Comparison of ENCODE assay signal across 13 cellular contexts in the genomic region with DNA sequence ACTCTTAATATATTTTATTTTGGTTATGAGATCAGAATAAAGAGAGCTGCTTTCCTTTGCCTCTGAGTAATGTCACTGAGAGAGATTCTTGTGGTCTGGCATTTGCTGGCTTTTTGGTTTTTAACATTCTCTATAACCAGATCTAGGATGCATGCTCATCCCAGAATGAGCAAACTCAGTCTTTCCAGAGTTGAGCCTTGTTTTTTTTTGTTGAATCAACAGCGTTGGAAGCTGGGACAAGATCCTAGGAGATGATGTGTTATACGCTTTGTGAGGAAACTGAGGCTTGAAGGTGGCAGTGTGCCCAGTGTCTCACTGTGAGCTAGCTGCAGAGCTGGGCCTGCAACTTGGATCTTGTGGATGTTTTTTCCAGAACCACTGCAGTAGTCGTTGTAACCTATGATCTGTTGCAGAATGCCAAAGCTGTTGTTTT. TPM values are rescaled to one million over a fixed set of nuclear protein-coding genes. Genes with fewer than 3 reads are reported as not detected.
DNase-seq lines count a peak whose midpoint lies in the region; ATAC-seq and TF ChIP-seq lines count a peak whose summit lies in the region.
"Had no signal": no experiment of that assay in that cellular context is flagged by ENCODE, and none has a peak within 500 bp of the region (broad histone marks: within the 10 kb centered on the region; RNA-seq: fewer than 3 reads in every experiment).

No MANE protein-coding gene starts in this region.

- H3K4me3 Mint-ChIP-seq in GM23338: no peak overlapping the region
- H3K4me3 Mint-ChIP-seq in progenitor cell of endocrine pancreas (ENCODE audit: low read depth): no peak overlapping the region

- no peaks in the 10 kb centered on the region for H3K9me3 Mint-ChIP-seq in GM23338
- no peaks in the 10 kb centered on the region for H3K9me3 Mint-ChIP-seq in progenitor cell of endocrine pancreas (ENCODE audit: low read depth)

- no peaks in the 10 kb centered on the region for H3K36me3 Mint-ChIP-seq in GM23338 (ENCODE audit: low read depth)
- H3K36me3 Mint-ChIP-seq in progenitor cell of endocrine pancreas (ENCODE audit: insufficient read depth): no peaks in the 10 kb centered on the region
- H3K36me3 Mint-ChIP-seq: brain had no signal

- no peak overlapping the region for H3K27ac ChIP-seq in GM23338 (ENCODE audit: low read depth)
- H3K27ac ChIP-seq in VCaP: peak overlapping the region; percentile 70
- peak overlapping the region; percentile 79 for H3K27ac ChIP-seq in skeletal muscle tissue (ENCODE audit: low read depth, low read length)
- H3K27ac ChIP-seq: neutrophil, SK-N-MC had no signal

- H3K27me3 ChIP-seq in GM23338 (ENCODE audit: insufficient read depth) (no peaks in the 10 kb centered on the region), skeletal muscle tissue (ENCODE audit: control insufficient read depth in 3 of 3, insufficient read depth in 3 of 3, low read length in 3 of 3) (no peaks in the 10 kb centered on the region)
- H3K27me3 ChIP-seq: neutrophil had no signal

- H3K9me2 ChIP-seq in GM23338 (ENCODE audit: insufficient read depth): no peaks in the 10 kb centered on the region

- H3K36me3 ChIP-seq in GM23338 (ENCODE audit: insufficient read depth) (no peaks in the 10 kb centered on the region), skeletal muscle tissue (ENCODE audit: control insufficient read depth in 3 of 3, insufficient read depth in 3 of 3, low read length in 3 of 3) (no peaks in the 10 kb centered on the region)
- H3K36me3 ChIP-seq: neutrophil had no signal

- peaks cover 99% of the 10 kb centered on the region for H3K79me2 ChIP-seq in GM23338 (replicated peaks; ENCODE audit: insufficient read depth)

- no peak for ATAC-seq in GM23338
- ATAC-seq: HCT116 had no signal

- DNase-seq in GM23338 (ENCODE audit: low spot score): no peak
- DNase-seq in fibroblast of villous mesenchyme (ENCODE audit: low read depth): peak; percentile 76
- no peak for DNase-seq in progenitor cell of endocrine pancreas (ENCODE audit: low spot score, unreplicated experiment)
- no peak for DNase-seq in GM19238 (ENCODE audit: insufficient read length, low spot score)
- DNase-seq in mucosa of gallbladder (ENCODE audit: low spot score): no peak
- no peak for DNase-seq in NCI-H2107 treated with DMSO at 0.1 percent for 48 hours (lab: John Stamatoyannopoulos, UW; ENCODE audit: unreplicated experiment)
- DNase-seq: NCI-H2081 treated with DMSO at 0.1 percent for 48 hours had no signal

- H3K4me2 ChIP-seq in GM23338: peak overlapping the region; percentile 40; the same call in 1 of the 2 replicates

- no peak overlapping the region for H3K4me3 ChIP-seq in GM23338
- H3K4me3 ChIP-seq in fibroblast of villous mesenchyme (ENCODE audit: low read depth, low read length): no peak overlapping the region
- no peak overlapping the region for H3K4me3 ChIP-seq in skeletal muscle tissue (ENCODE audit: low read length in 3 of 3)
- H3K4me3 ChIP-seq: SK-N-MC had no signal

- H3K4me1 Mint-ChIP-seq in GM23338 (peaks cover 63% of the 10 kb centered on the region), progenitor cell of endocrine pancreas (ENCODE audit: low read depth) (peaks cover 32% of the 10 kb centered on the region)

- H2AFZ ChIP-seq in GM23338: no peak overlapping the region

- no peaks in the 10 kb centered on the region for H3K9me3 ChIP-seq in skeletal muscle tissue (ENCODE audit: control insufficient read depth in 3 of 3, low read length in 3 of 3)
- H3K9me3 ChIP-seq: neutrophil had no signal

- H3K27me3 Mint-ChIP-seq in GM23338 (ENCODE audit: insufficient read depth, low read depth, poor library complexity) (no peaks in the 10 kb centered on the region), progenitor cell of endocrine pancreas (no peaks in the 10 kb centered on the region)

- no peak overlapping the region for H3K9ac ChIP-seq in skeletal muscle tissue (ENCODE audit: low read depth in 1 of 3, low read length in 3 of 3)

- no peaks in the 10 kb centered on the region for H3F3A ChIP-seq in GM23338 (replicated peaks; ENCODE audit: low read depth)

- no peak for TF ChIP-seq CTCF in GM23338 (conservative IDR thresholded peaks at IDR 0.05; ENCODE audit: low read depth in 2 of 2)
- no peak for TF ChIP-seq CTCF in VCaP (conservative IDR thresholded peaks at IDR 0.05)
- no peak for TF ChIP-seq CTCF in fibroblast of villous mesenchyme (IDR thresholded peaks at IDR 0.05; ENCODE audit: insufficient read depth, low read depth, low read length)
- TF ChIP-seq CTCF in progenitor cell of endocrine pancreas (IDR thresholded peaks at IDR 0.05; ENCODE audit: unreplicated experiment): no peak

- H4K20me1 ChIP-seq in GM23338 (replicated peaks; ENCODE audit: insufficient read depth): peaks cover 29% of the 10 kb centered on the region

- H3K4me1 ChIP-seq in GM23338 (ENCODE audit: insufficient read depth) (peaks cover 42% of the 10 kb centered on the region), skeletal muscle tissue (ENCODE audit: control insufficient read depth in 3 of 3, insufficient read depth in 3 of 3, low read length in 3 of 3) (peaks cover 8 to 19% (median 9%) of the 10 kb centered on the region in 3 donors)

- H3K27ac Mint-ChIP-seq in GM23338: peak overlapping the region; percentile 39
- no peak overlapping the region for H3K27ac Mint-ChIP-seq in progenitor cell of endocrine pancreas

TF ChIP-seq in GM23338, 12 proteins besides CTCF, POLR2A, EP300 and RAD21 (continues in another document):
- TF ChIP-seq CREB1 (CRISPR knock-in tag; IDR thresholded peaks at IDR 0.05; ENCODE audit: low read depth): no peak
- TF ChIP-seq EZH2phosphoT487 (IDR thresholded peaks at IDR 0.05; ENCODE audit: unreplicated experiment): no peak
- TF ChIP-seq REST (IDR thresholded peaks at IDR 0.05; ENCODE audit: unreplicated experiment): no peak
- no peak for TF ChIP-seq POLR2AphosphoS5 (IDR thresholded peaks at IDR 0.05; ENCODE audit: low read depth)
- TF ChIP-seq EZH2 (IDR thresholded peaks at IDR 0.05; ENCODE audit: low read depth, unreplicated experiment): no peak
- no peak for TF ChIP-seq JUNB (IDR thresholded peaks at IDR 0.05; ENCODE audit: unreplicated experiment)
- TF ChIP-seq ZNF114 (CRISPR knock-in tag; IDR thresholded peaks at IDR 0.05): no peak

RNA-seq across cellular contexts. Expression of gene MYO1B, which starts 19.5 kb away (rescaled TPM):
- total RNA-seq in GM23338 (2014; rRNA removed; shearing (Covaris generic)): 60.4 and 70.6 TPM in 2 replicates
- polyA plus RNA-seq in GM23338 (2016; fragmentation: Nextera tagmentation; extraction: Ambion mirVana): 20.0 and 26.4 TPM in 2 replicates
- total RNA-seq in fibroblast of villous mesenchyme (137 and 177 TPM in 2 replicates), skeletal muscle tissue (125 TPM), progenitor cell of endocrine pancreas (157 and 158 TPM in 2 replicates), mucosa of gallbladder (38.2 TPM)
